8 cellular contexts compared by ENCODE assay signal in the genomic region with DNA sequence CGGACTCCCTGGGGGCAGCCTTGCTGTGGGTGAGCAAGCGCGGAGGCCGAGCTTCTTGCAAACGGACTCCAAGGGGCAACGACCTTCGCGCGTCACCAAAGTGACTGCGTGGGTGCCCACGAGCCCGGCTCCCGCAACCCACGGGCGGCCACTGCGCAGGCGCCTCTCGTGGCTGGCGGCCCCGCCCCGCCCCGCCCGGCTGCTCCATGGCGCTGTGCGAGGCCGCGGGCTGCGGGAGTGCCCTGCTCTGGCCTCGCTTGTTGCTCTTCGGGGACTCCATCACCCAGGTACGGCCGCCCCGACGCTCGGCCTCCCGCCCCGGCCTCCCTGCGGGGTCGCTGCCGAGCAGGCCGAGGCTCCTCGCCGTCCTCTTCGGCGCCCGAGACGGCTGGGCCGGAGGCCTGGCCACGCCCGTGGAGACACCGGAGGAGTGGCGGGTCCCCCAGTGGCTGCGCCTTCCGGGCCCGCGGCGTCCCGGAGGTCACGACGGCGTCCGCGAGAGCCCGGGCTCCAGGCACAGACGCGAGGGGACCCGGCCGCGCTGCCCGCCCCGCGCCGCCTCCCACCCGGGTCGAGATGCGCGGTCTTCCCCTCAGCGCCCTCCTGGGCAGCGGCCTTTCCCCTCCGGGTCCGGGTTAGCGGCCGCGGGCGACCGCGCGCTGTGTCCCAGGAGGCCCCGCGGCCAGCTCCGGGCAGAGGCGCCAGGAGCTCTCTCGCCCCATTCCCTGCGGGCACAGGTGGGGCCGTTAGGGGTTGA. TPM values are rescaled to one million over a fixed set of nuclear protein-coding genes. Genes with fewer than 3 reads are reported as not detected.
DNase-seq lines count a peak whose midpoint lies in the region; ATAC-seq and TF ChIP-seq lines count a peak whose summit lies in the region.

A gene with protein sequence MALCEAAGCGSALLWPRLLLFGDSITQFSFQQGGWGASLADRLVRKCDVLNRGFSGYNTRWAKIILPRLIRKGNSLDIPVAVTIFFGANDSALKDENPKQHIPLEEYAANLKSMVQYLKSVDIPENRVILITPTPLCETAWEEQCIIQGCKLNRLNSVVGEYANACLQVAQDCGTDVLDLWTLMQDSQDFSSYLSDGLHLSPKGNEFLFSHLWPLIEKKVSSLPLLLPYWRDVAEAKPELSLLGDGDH (plus strand): TSS at position 191 of the 757 bp plus-strand sequence. CDS start 16 bp downstream, at position 207.

- H3K27ac ChIP-seq in WERI-Rb-1 (peak within 1 kb of the TSS; percentile 82), smooth muscle cell (ENCODE audit: low read depth) (peak within 1 kb of the TSS; percentile 53)

- peak within 1 kb of the TSS; percentile 96 for H3K4me2 ChIP-seq in smooth muscle cell

- H2AFZ ChIP-seq in smooth muscle cell (ENCODE audit: low read depth) = peak within 1 kb of the TSS; percentile 28

- H3K27ac Mint-ChIP-seq in immature natural killer cell = peak within 1 kb of the TSS; percentile 76 to 95 (median 90)

- no peaks in the 10 kb centered on the region for H3K27me3 ChIP-seq in GM06990 (replicated peaks; ENCODE audit: control insufficient read depth, insufficient read depth, low read length)
- H3K27me3 ChIP-seq in WERI-Rb-1 (ENCODE audit: insufficient read depth, low read depth, severe bottlenecking) = no peaks in the 10 kb centered on the region
- H3K27me3 ChIP-seq in smooth muscle cell (ENCODE audit: low read depth) = no peaks in the 10 kb centered on the region

- peaks cover 0 to 12% (median 0%) of the 10 kb centered on the region in 3 donors for H3K27me3 Mint-ChIP-seq in immature natural killer cell (ENCODE audit: low read depth in 3 of 3)

- peaks cover 0 to 16% (median 10%) of the 10 kb centered on the region in 3 donors for H3K36me3 Mint-ChIP-seq in immature natural killer cell

- no peaks in the 10 kb centered on the region for H3K9me3 Mint-ChIP-seq in immature natural killer cell

- in situ Hi-C loops in KBM-7 (cut with MboI; ENCODE audit: low pct_unique_long_range_greater_than_20kb, low sequenced_read_pairs) (no loop called here), T47D (cut with HindIII; ENCODE audit: low pct_unique_long_range_greater_than_20kb, low sequenced_read_pairs) (no loop called here)

- peaks cover 14% of the 10 kb centered on the region for H3F3A ChIP-seq in smooth muscle cell (ENCODE audit: low read depth)

- peaks cover 21% of the 10 kb centered on the region for H4K20me1 ChIP-seq in smooth muscle cell (ENCODE audit: low read depth)

- peaks cover 25% of the 10 kb centered on the region for H3K79me2 ChIP-seq in smooth muscle cell (ENCODE audit: low read depth)

- H3K4me3 ChIP-seq in GM06990 (replicated peaks; ENCODE audit: low read depth, low read length) = peak within 1 kb of the TSS; percentile 82
- peak within 1 kb of the TSS; percentile 71 for H3K4me3 ChIP-seq in WERI-Rb-1 (ENCODE audit: low read depth, low read length)
- peak within 1 kb of the TSS; percentile 80 for H3K4me3 ChIP-seq in smooth muscle cell

- under 1% methylated on average over 60 of the region's 95 CpGs for WGBS in smooth muscle cell (ENCODE audit: low lambda C conversion rate)

- peak; percentile 73 for ATAC-seq in GM21723 (IDR thresholded peaks at IDR 0.05; ENCODE audit: unreplicated experiment)

- peak within 1 kb of the TSS; percentile 54 for H3K9ac ChIP-seq in smooth muscle cell (ENCODE audit: low read depth)

- H3K9me3 ChIP-seq in WERI-Rb-1 (ENCODE audit: severe bottlenecking) (no peaks in the 10 kb centered on the region), smooth muscle cell (replicated peaks; ENCODE audit: low read depth) (no peaks in the 10 kb centered on the region)

- peak within 1 kb of the TSS; percentile 82 to 88 (median 87) for H3K4me3 Mint-ChIP-seq in immature natural killer cell

- H3K36me3 ChIP-seq in GM06990 (ENCODE audit: control insufficient read depth, insufficient read depth, low read length) (peaks cover 5% of the 10 kb centered on the region), WERI-Rb-1 (peaks cover 67% of the 10 kb centered on the region), smooth muscle cell (ENCODE audit: low read depth) (no peaks in the 10 kb centered on the region)

- H3K4me1 ChIP-seq in smooth muscle cell (ENCODE audit: low read depth) = no peaks in the 10 kb centered on the region

- peak; percentile 81 for DNase-seq in GM06990 (ENCODE audit: extremely low read depth, insufficient read length)
- DNase-seq in KBM-7 = peak; percentile 40
- peak; percentile 56 for DNase-seq in WERI-Rb-1
- peak; percentile 51 to 81 for DNase-seq in T47D (ENCODE audit: low read depth in 1 of 2, low spot score in 1 of 2)
- DNase-seq in immature natural killer cell = peak; percentile 75 to 83 (median 78)
- DNase-seq in smooth muscle cell (lab: John Stamatoyannopoulos, UW; ENCODE audit: unreplicated experiment) = peak; percentile 44
- no peak for DNase-seq in NCI-H2081 treated with DMSO at 0.1 percent for 48 hours (lab: John Stamatoyannopoulos, UW)

- TF ChIP-seq CTCF in GM06990 (IDR thresholded peaks at IDR 0.05; ENCODE audit: insufficient read depth, low read length, poor library complexity, severe bottlenecking) = no peak
- no peak for TF ChIP-seq CTCF in WERI-Rb-1 (IDR thresholded peaks at IDR 0.05; ENCODE audit: low read depth, low read length)
- TF ChIP-seq CTCF in smooth muscle cell (IDR thresholded peaks at IDR 0.05; ENCODE audit: borderline replicate concordance, insufficient read depth, poor library complexity, severe bottlenecking) = no peak

- peaks cover 43 to 50% of the 10 kb centered on the region in 2 donors for H3K4me1 Mint-ChIP-seq in immature natural killer cell

RNA-seq across cellular contexts. Expression of the gene that starts here (rescaled TPM):
- polyA plus RNA-seq in immature natural killer cell (10 to 100 TPM; 68.4 to 88.5 (median 85.4) TPM), smooth muscle cell (73.7 and 90.8 TPM in 2 replicates)
- 40.8 and 61.5 TPM in 2 replicates for total RNA-seq in smooth muscle cell
